ENCODE assay signal across 8 cellular contexts in the genomic region with DNA sequence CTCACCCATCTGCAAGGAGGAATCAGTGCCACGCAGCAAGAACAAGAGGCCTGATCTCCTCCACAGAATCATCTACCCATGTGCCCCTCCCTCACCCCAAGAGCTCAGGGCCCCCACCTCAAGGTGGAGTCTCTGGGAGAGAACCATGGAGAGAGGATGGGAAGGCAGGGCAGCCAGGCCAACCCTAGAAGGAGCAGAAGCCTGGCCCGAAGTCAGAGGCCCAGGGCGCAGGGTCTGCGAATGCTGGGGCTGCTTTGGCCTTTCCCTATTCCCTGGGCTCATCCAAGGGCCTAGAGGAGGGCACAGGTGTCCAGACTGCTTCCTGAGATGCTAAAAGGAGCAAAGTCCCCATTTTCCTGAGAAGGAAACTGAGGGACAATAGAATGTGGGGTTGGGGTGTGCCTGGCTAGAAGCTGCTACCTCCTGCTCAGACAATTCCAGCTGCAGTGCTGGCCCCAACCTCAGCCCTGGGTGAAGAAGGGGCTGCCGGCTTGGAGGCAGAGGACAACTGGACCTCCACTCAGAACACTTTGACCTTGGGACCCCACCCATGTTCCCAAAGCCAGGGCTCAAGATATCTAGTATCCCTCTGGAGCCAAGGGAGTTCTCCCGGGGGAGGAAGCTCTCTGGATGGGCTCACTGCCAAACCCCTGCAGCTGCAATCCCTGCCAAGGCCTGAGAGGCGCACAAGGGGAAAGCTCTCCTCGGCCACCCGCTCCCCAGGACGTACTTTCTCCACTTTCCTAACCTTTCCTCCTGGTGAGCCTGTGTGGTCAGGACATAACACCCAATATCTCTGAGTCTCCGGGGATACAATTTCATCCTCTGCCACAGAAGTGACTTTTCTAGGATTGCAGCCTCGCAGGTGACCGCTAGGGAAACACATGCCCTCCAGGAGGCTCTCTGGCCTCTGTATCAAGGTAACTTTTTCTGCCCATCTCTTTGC. TPM values are rescaled to one million over a fixed set of nuclear protein-coding genes. Genes with fewer than 3 reads are reported as not detected.
DNase-seq lines count a peak whose midpoint lies in the region; ATAC-seq, FAIRE-seq and TF ChIP-seq lines count a peak whose summit lies in the region.

No MANE protein-coding gene starts in this region.

- H3K9ac ChIP-seq in neuronal stem cell (ENCODE audit: low read depth, low read length, poor library complexity) = no peak overlapping the region

- peak overlapping the region; percentile 54 for H3K18ac ChIP-seq in neuronal stem cell (ENCODE audit: low read length)

- H3K36me3 ChIP-seq in neuronal stem cell (replicated peaks in 1 of 2; ENCODE audit: control insufficient read depth in 2 of 2, insufficient read depth in 2 of 2, low read length in 2 of 2) = peaks cover 0 to 17% of the 10 kb centered on the region in 2 donors

- no peak for ATAC-seq in GM19397 (IDR thresholded peaks at IDR 0.05; ENCODE audit: unreplicated experiment)
- no peak for ATAC-seq in GM19324 (IDR thresholded peaks at IDR 0.05; ENCODE audit: low FRiP score, unreplicated experiment)

- H3K9me3 ChIP-seq in neuronal stem cell (replicated peaks in 1 of 2; ENCODE audit: control insufficient read depth in 2 of 2, insufficient read depth in 1 of 2, low read depth in 1 of 2, low read length in 2 of 2) = no peaks in the 10 kb centered on the region

- no peak overlapping the region for H2BK15ac ChIP-seq in neuronal stem cell (ENCODE audit: low read length)

- WGBS in neuronal stem cell (ENCODE audit: extremely low coverage in 2 of 2, insufficient read length in 2 of 2, insufficient replicate concordance in 1 of 2), 2 donors = no CpG with 5 or more reads among the region's 13 CpGs

- H3K4me2 ChIP-seq in neuronal stem cell (ENCODE audit: insufficient read depth, low read length, poor library complexity, severe bottlenecking) = no peak overlapping the region

- no peak overlapping the region for H3K4me3 ChIP-seq in neuronal stem cell (ENCODE audit: low read length in 2 of 2)

- no peak overlapping the region for H2BK120ac ChIP-seq in neuronal stem cell (ENCODE audit: low read depth, low read length)

- peaks cover 5% of the 10 kb centered on the region for H3K79me1 ChIP-seq in neuronal stem cell (ENCODE audit: low read depth, low read length)

- H3K14ac ChIP-seq in neuronal stem cell (ENCODE audit: low read length) = no peak overlapping the region

- H2BK12ac ChIP-seq in neuronal stem cell (ENCODE audit: low read length) = no peak overlapping the region

- TF ChIP-seq POLR2A in GM12892 (IDR thresholded peaks at IDR 0.05; ENCODE audit: low read depth, low read length) = no peak

- no peak overlapping the region for H3K23ac ChIP-seq in neuronal stem cell (ENCODE audit: low read depth, low read length, poor library complexity)

- H3K4me1 ChIP-seq in neuronal stem cell (ENCODE audit: control insufficient read depth in 2 of 2, insufficient read depth in 1 of 2, low read depth in 1 of 2, low read length in 2 of 2) = peaks cover 21 to 59% of the 10 kb centered on the region in 2 donors

- H4K8ac ChIP-seq in neuronal stem cell (ENCODE audit: low read depth, low read length) = no peak overlapping the region

- H3K27me3 ChIP-seq in neuronal stem cell (ENCODE audit: control insufficient read depth in 3 of 3, insufficient read depth in 3 of 3, low read depth in 1 of 3, low read length in 3 of 3) = peaks cover 0 to 72% (median 0%) of the 10 kb centered on the region in 3 experiments

- FAIRE-seq in GM12892 (lab: Jason Lieb, UNC) = no peak

- no peak overlapping the region for H2AK5ac ChIP-seq in neuronal stem cell (ENCODE audit: low read depth, low read length)

- no peak overlapping the region for H2BK5ac ChIP-seq in neuronal stem cell (ENCODE audit: low read length)

- H3K27ac ChIP-seq in neuronal stem cell (replicated peaks; ENCODE audit: low read length) = no peak overlapping the region

- H3K4ac ChIP-seq in neuronal stem cell (ENCODE audit: low read length) = no peak overlapping the region

- H4K91ac ChIP-seq in neuronal stem cell (ENCODE audit: low read depth, low read length, poor library complexity) = no peak overlapping the region

- DNase-seq in C1 segment of cervical spinal cord (lab: John Stamatoyannopoulos, UW) (peak in 11 of 14 donors; percentile 29 to 69 (median 34)), HuH-7 (ENCODE audit: low spot score) (peak; percentile 74), RPMI8226 (peak; percentile 72), fibroblast of gingiva (ENCODE audit: low read depth) (peak; percentile 53), neuronal stem cell (ENCODE audit: low spot score) (no peak), GM12892 (ENCODE audit: insufficient read length) (no peak)

- H2AFZ ChIP-seq in neuronal stem cell (ENCODE audit: low read length) = no peak overlapping the region

RNA-seq across cellular contexts. Expression of gene LEMD1, which starts 16.6 kb away (rescaled TPM):
- 108 TPM for polyA plus RNA-seq in neuronal stem cell (2013, experiment 1 of 2)
- 112 TPM for polyA plus RNA-seq in neuronal stem cell (2013, experiment 2 of 2)
- polyA plus RNA-seq in GM12892 (2012; ENCODE audit: missing spikeins) = not detected

RNA-seq across cellular contexts. Expression of gene BLACAT1, which starts 17.4 kb away (rescaled TPM):
- 75.0 TPM for polyA plus RNA-seq in neuronal stem cell (2013, experiment 1 of 2)
- 75.3 TPM for polyA plus RNA-seq in neuronal stem cell (2013, experiment 2 of 2)
- not detected for polyA plus RNA-seq in GM12892 (2012; ENCODE audit: missing spikeins)

Comparison
In these comparisons a context has a peak if more than half of its experiments do, and no peak if none do; other contexts are left out.
1. DNase-seq: peak in C1 segment of cervical spinal cord (11 of 14), HuH-7 (single experiment), RPMI8226 (single experiment) and fibroblast of gingiva (single experiment); none in neuronal stem cell (single experiment) and GM12892 (single experiment).